ENCODE assay signal across 29 cellular contexts in genomic region chr1:55490556-55490955, GRCh38.
A peak's percentile ranks its signal among the peaks of the same experiment; 100 is the strongest.
DNase-seq lines count a peak whose midpoint lies in the region; ATAC-seq and TF ChIP-seq lines count a peak whose summit lies in the region.
"Had no signal": no experiment of that assay in that cellular context is flagged by ENCODE, and none has a peak within 500 bp of the region (broad histone marks: within the 10 kb centered on the region; RNA-seq: fewer than 3 reads in every experiment).

No MANE protein-coding gene starts in this region.

- H4K20me1 ChIP-seq in neural progenitor cell (ENCODE audit: low read depth), result no peaks in the 10 kb centered on the region
- H4K20me1 ChIP-seq: BLaER1 treated with 17β-estradiol and CSF1 and Interleukin-3, amounts not matched to agents 10 nM and 100 nM had no signal

- intact Hi-C loops in MCF 10A (cut with micrococcal nuclease), result no loop called here
- intact Hi-C loops in breast epithelium (cut with DNase I; ENCODE audit: low total_unique reads), result no loop called here

- peaks cover 8% of the 10 kb centered on the region for H3K4me1 Mint-ChIP-seq in MCF 10A (ENCODE audit: insufficient read depth, unreplicated experiment)
- H3K4me1 Mint-ChIP-seq in neural progenitor cell, result peaks cover 3% of the 10 kb centered on the region
- H3K4me1 Mint-ChIP-seq: central memory CD8-positive, alpha-beta T cell; T-cell had no signal

- H3K4me1 ChIP-seq in breast epithelium (no peaks in the 10 kb centered on the region), neural progenitor cell (no peaks in the 10 kb centered on the region)
- H3K4me1 ChIP-seq: BLaER1 treated with 17β-estradiol and CSF1 and Interleukin-3, amounts not matched to agents 10 nM and 100 nM; Caco-2; gastroesophageal sphincter; stomach had no signal

- no peak for DNase-seq in MCF 10A (ENCODE audit: unreplicated experiment)
- no peak for DNase-seq in breast epithelium (ENCODE audit: low spot score in 2 of 2)
- DNase-seq in amniotic epithelial cell (ENCODE audit: low read depth), result peak; percentile 57
- peak; percentile 40 for DNase-seq in foreskin melanocyte
- no peak for DNase-seq in neural progenitor cell (ENCODE audit: low spot score)
- no peak for DNase-seq in GM13976 (ENCODE audit: low spot score)
- DNase-seq: 8988T; activated CD4-positive, alpha-beta T cell treated with anti-CD3 and anti-CD28 coated beads for 48 hours; activated naive CD4-positive, alpha-beta T cell treated with anti-CD3 and anti-CD28 coated beads for 36 hours; activated T-cell treated with anti-CD3 and anti-CD28 coated beads, Interleukin-2, amount 50 U/mL, for 72 hours; amygdala; Caco-2; dorsolateral prefrontal cortex; H7; naive B cell; NCI-H187; NCI-H226; NCI-H748 treated with DMSO at 0.1 percent for 48 hours; occipital lobe; SHP77 treated with DMSO at 0.1 percent for 48 hours; stomach; T-cell had no signal

- in situ Hi-C loops in GM13976 (cut with MboI; ENCODE audit: low sequenced_read_pairs, unreplicated experiment), result loop anchor here (25.0 kb wide), 1 partner anchor 1097 kb away; the partner anchor contains the start of gene PLPP3

- BruUV-seq in MCF 10A (replicated peaks; lab: Mats Ljungman, UMichigan), result no TSS peak

- no peaks in the 10 kb centered on the region for H3K36me3 Mint-ChIP-seq in MCF 10A (ENCODE audit: insufficient read depth, unreplicated experiment)
- no peaks in the 10 kb centered on the region for H3K36me3 Mint-ChIP-seq in neural progenitor cell
- H3K36me3 Mint-ChIP-seq: naive B cell, T-cell, type B pancreatic cell had no signal

- H3K36me3 ChIP-seq in breast epithelium, result no peaks in the 10 kb centered on the region
- no peaks in the 10 kb centered on the region for H3K36me3 ChIP-seq in neural progenitor cell
- H3K36me3 ChIP-seq: BLaER1 treated with 17β-estradiol and CSF1 and Interleukin-3, amounts not matched to agents 10 nM and 100 nM; gastroesophageal sphincter; stomach had no signal

- POLR2A ChIA-PET in MCF 10A (lab: Yijun Ruan, JAX), result no interaction called here

- H3K27me3 Mint-ChIP-seq in MCF 10A (ENCODE audit: insufficient read depth, unreplicated experiment), result no peaks in the 10 kb centered on the region
- H3K27me3 Mint-ChIP-seq in neural progenitor cell (ENCODE audit: insufficient read depth, low read depth), result no peaks in the 10 kb centered on the region
- H3K27me3 Mint-ChIP-seq: type B pancreatic cell had no signal

- no peak overlapping the region for H3K4me3 Mint-ChIP-seq in MCF 10A (ENCODE audit: unreplicated experiment)
- no peak overlapping the region for H3K4me3 Mint-ChIP-seq in neural progenitor cell
- H3K4me3 Mint-ChIP-seq: activated naive CD4-positive, alpha-beta T cell treated with anti-CD3 and anti-CD28 coated beads for 36 hours; activated T-cell treated with anti-CD3 and anti-CD28 coated beads, Interleukin-2, amount 50 U/mL, for 72 hours; central memory CD8-positive, alpha-beta T cell; naive B cell; T-cell; type B pancreatic cell had no signal

- no peak overlapping the region for H2AFZ ChIP-seq in neural progenitor cell (replicated peaks)

- H3K9me3 ChIP-seq in breast epithelium (no peaks in the 10 kb centered on the region), neural progenitor cell (ENCODE audit: low read depth) (no peaks in the 10 kb centered on the region)
- H3K9me3 ChIP-seq: BLaER1 treated with 17β-estradiol and CSF1 and Interleukin-3, amounts not matched to agents 10 nM and 100 nM; Caco-2; gastroesophageal sphincter; stomach had no signal

- H3K4me3 ChIP-seq in breast epithelium (no peak overlapping the region), neural progenitor cell (no peak overlapping the region)
- H3K4me3 ChIP-seq: BLaER1 treated with 17β-estradiol and CSF1 and Interleukin-3, amounts not matched to agents 10 nM and 100 nM; dorsolateral prefrontal cortex; gastroesophageal sphincter; stomach had no signal

- H3K9me3 Mint-ChIP-seq in MCF 10A (ENCODE audit: unreplicated experiment) (no peaks in the 10 kb centered on the region), neural progenitor cell (no peaks in the 10 kb centered on the region)
- H3K9me3 Mint-ChIP-seq: central memory CD8-positive, alpha-beta T cell had no signal

- H3K27ac ChIP-seq in breast epithelium, result no peak overlapping the region
- H3K27ac ChIP-seq in neural progenitor cell, result no peak overlapping the region
- H3K27ac ChIP-seq: BLaER1 treated with 17β-estradiol and CSF1 and Interleukin-3, amounts not matched to agents 10 nM and 100 nM; dorsolateral prefrontal cortex; gastroesophageal sphincter; KMS-11; stomach had no signal

- no peaks in the 10 kb centered on the region for H3F3A ChIP-seq in neural progenitor cell (ENCODE audit: low read depth)

- no peak overlapping the region for H3K4me2 ChIP-seq in neural progenitor cell
- H3K4me2 ChIP-seq: BLaER1 treated with 17β-estradiol and CSF1 and Interleukin-3, amounts not matched to agents 10 nM and 100 nM; KMS-11 had no signal

- TF ChIP-seq POLR2A in breast epithelium (IDR thresholded peaks at IDR 0.05), result no peak

- H3K27ac Mint-ChIP-seq in MCF 10A (ENCODE audit: low read depth, unreplicated experiment), result peak overlapping the region; percentile 37
- H3K27ac Mint-ChIP-seq in neural progenitor cell, result no peak overlapping the region
- H3K27ac Mint-ChIP-seq: activated naive CD4-positive, alpha-beta T cell treated with anti-CD3 and anti-CD28 coated beads for 36 hours; activated T-cell treated with anti-CD3 and anti-CD28 coated beads, Interleukin-2, amount 50 U/mL, for 72 hours; naive B cell; T-cell; type B pancreatic cell had no signal

- no peak overlapping the region for H3K9ac ChIP-seq in neural progenitor cell
- H3K9ac ChIP-seq: BLaER1 treated with 17β-estradiol and CSF1 and Interleukin-3, amounts not matched to agents 10 nM and 100 nM; KMS-11 had no signal

- TF ChIP-seq CTCF in MCF 10A (IDR thresholded peaks at IDR 0.05; ENCODE audit: unreplicated experiment) (no peak), breast epithelium (IDR thresholded peaks at IDR 0.05) (no peak), neural progenitor cell (IDR thresholded peaks at IDR 0.05) (no peak), GM13976 (IDR thresholded peaks at IDR 0.05; ENCODE audit: borderline replicate concordance, control extremely low read depth, extremely low read depth, insufficient read depth, missing control alignments) (no peak)

- no peaks in the 10 kb centered on the region for H3K79me2 ChIP-seq in neural progenitor cell (ENCODE audit: low read depth)

- CTCF ChIA-PET in MCF 10A (lab: Yijun Ruan, JAX), result interaction anchor here (0.5 to 0.6 kb wide), 3 partner anchors 11 to 1548 kb away, joined by 3 to 4 read pairs (median 4); no protein-coding TSS in a partner anchor

- ATAC-seq in GM18873 (IDR thresholded peaks at IDR 0.05; ENCODE audit: low FRiP score, unreplicated experiment), result no peak
- ATAC-seq in HG03280 (IDR thresholded peaks at IDR 0.05; ENCODE audit: unreplicated experiment), result no peak
- ATAC-seq: activated T-cell treated with anti-CD3 and anti-CD28 coated beads, Interleukin-2, amount 50 U/mL, for 72 hours; gastroesophageal sphincter; T-cell had no signal

- no peaks in the 10 kb centered on the region for H3K27me3 ChIP-seq in breast epithelium
- H3K27me3 ChIP-seq in neural progenitor cell, result no peaks in the 10 kb centered on the region
- H3K27me3 ChIP-seq: BLaER1 treated with 17β-estradiol and CSF1 and Interleukin-3, amounts not matched to agents 10 nM and 100 nM; dorsolateral prefrontal cortex; gastroesophageal sphincter; stomach had no signal

Comparison
In these comparisons a context has a peak if more than half of its experiments do, and no peak if none do; other contexts are left out.
1. DNase-seq: peak in amniotic epithelial cell (single experiment) and foreskin melanocyte (single experiment); none in MCF 10A (single experiment), breast epithelium (0 of 2), neural progenitor cell (single experiment) and GM13976 (single experiment).